ENCODE assay signal across 8 cellular contexts in the genomic region with DNA sequence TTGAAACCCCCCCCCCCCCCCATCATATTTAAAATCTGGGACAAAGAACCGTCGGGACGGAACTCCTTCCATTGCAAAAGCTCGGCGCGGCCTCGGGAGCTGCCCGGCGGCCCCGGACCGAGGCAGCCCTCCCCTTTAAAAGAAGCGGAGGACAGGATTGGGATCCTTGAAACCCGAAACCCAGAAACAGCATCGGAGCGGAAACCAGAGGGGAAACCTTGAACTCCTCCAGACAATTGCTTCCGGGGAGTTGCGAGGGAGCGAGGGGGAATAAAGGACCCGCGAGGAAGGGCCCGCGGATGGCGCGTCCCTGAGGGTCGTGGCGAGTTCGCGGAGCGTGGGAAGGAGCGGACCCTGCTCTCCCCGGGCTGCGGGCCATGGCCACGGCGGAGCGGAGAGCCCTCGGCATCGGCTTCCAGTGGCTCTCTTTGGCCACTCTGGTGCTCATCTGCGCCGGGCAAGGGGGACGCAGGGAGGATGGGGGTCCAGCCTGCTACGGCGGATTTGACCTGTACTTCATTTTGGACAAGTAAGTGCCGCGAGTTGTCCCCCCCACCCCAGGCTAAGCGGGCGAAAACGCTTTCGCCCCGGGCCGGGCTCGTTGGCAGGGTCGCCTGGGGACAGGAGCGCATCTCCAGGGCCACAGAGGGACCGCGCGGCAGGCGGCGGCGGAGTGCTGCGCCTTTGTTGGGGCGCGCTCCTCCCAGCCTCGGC. TPM values are rescaled to one million over a fixed set of nuclear protein-coding genes. Genes with fewer than 3 reads are reported as not detected.
DNase-seq lines count a peak whose midpoint lies in the region; ATAC-seq and TF ChIP-seq lines count a peak whose summit lies in the region.

A gene (plus strand): TSS at position 57 of the 714 bp plus-strand sequence. CDS start 321 bp downstream, at position 378.

- H3K9me3 ChIP-seq in AG04450 (ENCODE audit: control insufficient read depth, insufficient read depth, low read length), result no peaks in the 10 kb centered on the region
- H3K9me3 ChIP-seq in right atrium auricular region, result no peaks in the 10 kb centered on the region

- H3K4me1 ChIP-seq in right atrium auricular region, result peaks cover 0 to 31% of the 10 kb centered on the region in 2 donors

- TF ChIP-seq CTCF in AG04450 (IDR thresholded peaks at IDR 0.05; ENCODE audit: low read depth, low read length), result no peak
- TF ChIP-seq CTCF in right atrium auricular region (IDR thresholded peaks at IDR 0.05), result peak in 1 of 2 donors; percentile 29

- intact Hi-C loops in posterior cingulate gyrus (cut with DNase I), result loop anchor here (2.0 kb wide), 1 partner anchor 294 kb away; no protein-coding TSS in a partner anchor

- no peaks in the 10 kb centered on the region for H3K27me3 ChIP-seq in AG04450 (ENCODE audit: control insufficient read depth, insufficient read depth, low read length)
- H3K27me3 ChIP-seq in H7 (ENCODE audit: control insufficient read depth, insufficient read depth, low read length), result no peaks in the 10 kb centered on the region
- peaks cover 0 to 4% of the 10 kb centered on the region in 2 donors for H3K27me3 ChIP-seq in right atrium auricular region

- POLR2A ChIA-PET in AG04450 (lab: Yijun Ruan, JAX), result interaction anchor here (0.6 to 0.9 kb wide), 4 partner anchors 9 to 290 kb away, joined by 3 to 4 read pairs (median 4); no protein-coding TSS in a partner anchor

- CTCF ChIA-PET in AG04450 (lab: Charles Lee), result interaction anchor here (0.6 to 2.2 kb wide), 25 partner anchors 9 to 721 kb away, joined by 3 to 15 read pairs (median 5); no protein-coding TSS in a partner anchor

- no peak for ATAC-seq in HG02981 (IDR thresholded peaks at IDR 0.05; ENCODE audit: unreplicated experiment)
- ATAC-seq in GM21528 (IDR thresholded peaks at IDR 0.05; ENCODE audit: low FRiP score, unreplicated experiment), result no peak

- DNase-seq in AG04450 (ENCODE audit: low read depth, low spot score), result peak; percentile 45
- peak; percentile 91 for DNase-seq in H7
- peak; percentile 60 for DNase-seq in NCI-H526 treated with DMSO at 0.1 percent for 48 hours (lab: John Stamatoyannopoulos, UW)
- peak in 51 of 58 donors; percentile 13 to 74 (median 51) for DNase-seq in anterior cingulate cortex (lab: John Stamatoyannopoulos, UW)
- no peak for DNase-seq in right atrium auricular region (ENCODE audit: low spot score)
- DNase-seq in posterior cingulate gyrus, result peak; percentile 15 to 92 (median 57)

- H3K36me3 ChIP-seq in H7 (replicated peaks; ENCODE audit: control insufficient read depth, insufficient read depth, low read length), result no peaks in the 10 kb centered on the region
- no peaks in the 10 kb centered on the region for H3K36me3 ChIP-seq in right atrium auricular region

- H3K27ac ChIP-seq in AG04450 (ENCODE audit: low read depth, low read length) (peak within 1 kb of the TSS; percentile 76), right atrium auricular region (peak within 1 kb of the TSS; percentile 77 to 79)

- H3K4me3 ChIP-seq in AG04450 (ENCODE audit: low read depth, low read length) (peak within 1 kb of the TSS; percentile 90), H7 (ENCODE audit: insufficient read depth, low read depth, low read length) (peak within 1 kb of the TSS; percentile 92), right atrium auricular region (peak within 1 kb of the TSS; percentile 66 to 67)

RNA-seq across cellular contexts. Expression of the gene that starts here (rescaled TPM):
- polyA plus RNA-seq in AG04450 (2011; rRNA removed), result 101 and 113 TPM in 2 replicates
- 74.7 and 79.1 TPM in 2 replicates for polyA minus RNA-seq in AG04450 (2011; rRNA and poly(A)+ RNA removed)
- total RNA-seq in H7 (2014; rRNA removed; shearing (Covaris generic)), result 12.4 and 13.2 TPM in 2 replicates
- total RNA-seq in right atrium auricular region, result 10 to 100 TPM; 27.3 to 52.2 TPM
